In genomic region chr3:174821477-174821876, GRCh38 we compare ENCODE assay signal across 18 cellular contexts. TPM values are rescaled to one million over a fixed set of nuclear protein-coding genes. Genes with fewer than 3 reads are reported as not detected.
DNase-seq lines count a peak whose midpoint lies in the region; ATAC-seq and TF ChIP-seq lines count a peak whose summit lies in the region.
"Had no signal": no experiment of that assay in that cellular context is flagged by ENCODE, and none has a peak within 500 bp of the region (broad histone marks: within the 10 kb centered on the region; RNA-seq: fewer than 3 reads in every experiment).

No MANE protein-coding gene starts in this region.

- H3K27ac ChIP-seq in heart right ventricle (no peak overlapping the region), SK-N-MC (no peak overlapping the region), tibial artery (peak overlapping the region; percentile 13 to 46), RWPE1 (no peak overlapping the region)
- H3K27ac ChIP-seq: adrenal gland, skin epidermis had no signal

- CTCF ChIA-PET in RWPE1 (lab: Yijun Ruan, JAX): interaction anchor here (0.6 kb wide), 2 partner anchors 1724 to 1828 kb away, joined by 3 to 4 read pairs; no protein-coding TSS in a partner anchor

- H3K36me3 ChIP-seq in heart right ventricle (no peaks in the 10 kb centered on the region), SK-N-MC (ENCODE audit: insufficient read depth, low read length) (no peaks in the 10 kb centered on the region), tibial artery (no peaks in the 10 kb centered on the region)
- H3K36me3 ChIP-seq: adrenal gland had no signal

- H3K9me3 ChIP-seq in heart right ventricle (peaks cover 0 to 7% (median 0%) of the 10 kb centered on the region in 11 donors), SK-N-MC (ENCODE audit: low read depth, low read length) (no peaks in the 10 kb centered on the region), tibial artery (no peaks in the 10 kb centered on the region)
- H3K9me3 ChIP-seq: adrenal gland, mucosa of descending colon had no signal

- intact Hi-C loops in heart right ventricle (cut with DNase I) (no loop called here), Right ventricle myocardium inferior (cut with DNase I) (no loop called here), tibial artery (cut with DNase I; ENCODE audit: low total_unique reads) (no loop called here)

- ATAC-seq in heart right ventricle (peak in 5 of 8 donors; percentile 53 to 84 (median 65)), Right ventricle myocardium inferior (no peak), GM21447 (IDR thresholded peaks at IDR 0.05; ENCODE audit: unreplicated experiment) (no peak)
- ATAC-seq: HepG2; mucosa of descending colon; stimulated activated naive B cell treated with anti-CD40 and anti-IgM and Interleukin-4, amounts not matched to agents 10 μg/mL and 1 μg/mL and 100 μg/mL, for 72 hours had no signal

- DNase-seq in heart right ventricle: no peak
- no peak for DNase-seq in Right ventricle myocardium inferior (ENCODE audit: missing footprints)
- DNase-seq in SK-N-MC (ENCODE audit: low read depth, low spot score): peak; percentile 18
- DNase-seq in foreskin melanocyte: peak; percentile 93
- DNase-seq in tibial artery: no peak
- no peak for DNase-seq in RWPE1 (ENCODE audit: low spot score)
- no peak for DNase-seq in MV-4-11 (lab: John Stamatoyannopoulos, UW)
- DNase-seq: adrenal gland; COR-L47; GDM1; HCEC 1CT; kidney; mucosa of descending colon; NCI-H226; stimulated activated naive B cell treated with anti-CD40 and anti-IgM and Interleukin-4, amounts not matched to agents 10 μg/mL and 1 μg/mL and 100 μg/mL, for 72 hours had no signal

- POLR2A ChIA-PET in RWPE1 (lab: Yijun Ruan, JAX; ENCODE audit: low non-redundant PET): no interaction called here

- no peak overlapping the region for H3K4me3 ChIP-seq in heart right ventricle
- no peak overlapping the region for H3K4me3 ChIP-seq in SK-N-MC
- H3K4me3 ChIP-seq in tibial artery: no peak overlapping the region
- H3K4me3 ChIP-seq: adrenal gland, mucosa of descending colon, skin epidermis had no signal

- TF ChIP-seq CTCF in heart right ventricle (IDR thresholded peaks at IDR 0.05) (no peak), tibial artery (IDR thresholded peaks at IDR 0.05) (no peak), RWPE1 (conservative IDR thresholded peaks at IDR 0.05; ENCODE audit: low read depth) (no peak)

- peaks cover 0 to 11% (median 8%) of the 10 kb centered on the region in 9 donors for H3K4me1 ChIP-seq in heart right ventricle
- H3K4me1 ChIP-seq in tibial artery: peaks cover 0 to 34% (median 0%) of the 10 kb centered on the region in 4 donors
- H3K4me1 ChIP-seq: adrenal gland had no signal

- no peak overlapping the region for H3K9ac ChIP-seq in SK-N-MC (ENCODE audit: insufficient read length)

- H3K27me3 ChIP-seq in heart right ventricle (no peaks in the 10 kb centered on the region), tibial artery (no peaks in the 10 kb centered on the region)
- H3K27me3 ChIP-seq: adrenal gland had no signal

RNA-seq across cellular contexts. Expression of gene NAALADL2, which starts 37.7 kb away (rescaled TPM):
- total RNA-seq in heart right ventricle (10 to 100 TPM in 1 of 10 donors, 1 to 10 TPM in 9; 2.9 to 11.9 (median 5.6) TPM), Right ventricle myocardium inferior (5.2 TPM)
- under 1 TPM; 0.36 to 0.66 TPM for polyA plus RNA-seq in heart right ventricle
- total RNA-seq: HepG2 had no signal

Comparison
In these comparisons a context has a peak if more than half of its experiments do, and no peak if none do; other contexts are left out.
1. ATAC-seq: peak in heart right ventricle (5 of 8); none in Right ventricle myocardium inferior (single experiment) and GM21447 (single experiment).
2. DNase-seq: peak in SK-N-MC (single experiment) and foreskin melanocyte (single experiment); none in heart right ventricle (0 of 2), Right ventricle myocardium inferior (single experiment), tibial artery (0 of 2), RWPE1 (single experiment) and MV-4-11 (single experiment).
3. H3K27ac ChIP-seq: peak in tibial artery (2 of 2); none in heart right ventricle (0 of 10), SK-N-MC (single experiment) and RWPE1 (single experiment).